18 cellular contexts compared by ENCODE assay signal in genomic region chr2:96098900-96099590, GRCh38. TPM values are rescaled to one million over a fixed set of nuclear protein-coding genes. Genes with fewer than 3 reads are reported as not detected.
DNase-seq lines count a peak whose midpoint lies in the region; ATAC-seq and TF ChIP-seq lines count a peak whose summit lies in the region.
"Had no signal": no experiment of that assay in that cellular context is flagged by ENCODE, and none has a peak within 500 bp of the region (broad histone marks: within the 10 kb centered on the region; RNA-seq: fewer than 3 reads in every experiment).

No MANE protein-coding gene starts in this region.

- no peaks in the 10 kb centered on the region for H3K27me3 ChIP-seq in muscle layer of duodenum (ENCODE audit: low read depth, low read length)
- H3K27me3 ChIP-seq in trophoblast cell (ENCODE audit: insufficient read depth, low read length) = no peaks in the 10 kb centered on the region

- intact Hi-C loops in head of caudate nucleus (cut with DNase I) = no loop called here

- no peaks in the 10 kb centered on the region for H3K79me2 ChIP-seq in trophoblast cell (ENCODE audit: control insufficient read depth, insufficient read depth, low read length, poor library complexity)

- H2BK120ac ChIP-seq in trophoblast cell (ENCODE audit: insufficient read depth, low read length, poor library complexity) = no peak overlapping the region

- H3K4me1 Mint-ChIP-seq in activated naive CD8-positive, alpha-beta T cell treated with anti-CD3 and anti-CD28 coated beads, Interleukin-2, amount 10 ng/mL, durations not matched to agents 7 days and 5 days = peaks cover 1% of the 10 kb centered on the region
- H3K4me1 Mint-ChIP-seq in activated naive CD8-positive, alpha-beta T cell treated with anti-CD3 and anti-CD28 coated beads for 36 hours = no peaks in the 10 kb centered on the region
- H3K4me1 Mint-ChIP-seq: activated CD4-positive, alpha-beta T cell treated with anti-CD3 and anti-CD28 coated beads, Interleukin-2, amount 10 ng/mL, durations not matched to agents 7 days and 5 days; naive thymus-derived CD8-positive, alpha-beta T cell had no signal

- WGBS in trophoblast cell (ENCODE audit: extremely low coverage, insufficient coverage, insufficient read length) = no CpG with 5 or more reads among the region's 11 CpGs

- no peak overlapping the region for H3K14ac ChIP-seq in trophoblast cell (ENCODE audit: low read length)

- no peaks in the 10 kb centered on the region for H3K36me3 Mint-ChIP-seq in activated naive CD8-positive, alpha-beta T cell treated with anti-CD3 and anti-CD28 coated beads, Interleukin-2, amount 10 ng/mL, durations not matched to agents 7 days and 5 days
- no peaks in the 10 kb centered on the region for H3K36me3 Mint-ChIP-seq in activated naive CD8-positive, alpha-beta T cell treated with anti-CD3 and anti-CD28 coated beads for 36 hours
- H3K36me3 Mint-ChIP-seq: naive thymus-derived CD8-positive, alpha-beta T cell had no signal

- H3K18ac ChIP-seq in trophoblast cell (ENCODE audit: low read length) = no peak overlapping the region

- no peak overlapping the region for H2BK12ac ChIP-seq in trophoblast cell (ENCODE audit: low read length)

- CTCF ChIA-PET in HEK293T (lab: Yijun Ruan, JAX) = no interaction called here

- H3K9me3 ChIP-seq in muscle layer of duodenum (ENCODE audit: control insufficient read depth in 1 of 2, low read length in 2 of 2) = no peaks in the 10 kb centered on the region
- no peaks in the 10 kb centered on the region for H3K9me3 ChIP-seq in trophoblast cell (ENCODE audit: insufficient read depth, low read depth, low read length)

- H3K23ac ChIP-seq in trophoblast cell (ENCODE audit: low read length) = no peak overlapping the region

- peak overlapping the region; percentile 21 for H3K27ac Mint-ChIP-seq in activated naive CD8-positive, alpha-beta T cell treated with anti-CD3 and anti-CD28 coated beads, Interleukin-2, amount 10 ng/mL, durations not matched to agents 7 days and 5 days
- no peak overlapping the region for H3K27ac Mint-ChIP-seq in activated naive CD8-positive, alpha-beta T cell treated with anti-CD3 and anti-CD28 coated beads for 36 hours
- H3K27ac Mint-ChIP-seq: activated CD4-positive, alpha-beta T cell treated with anti-CD3 and anti-CD28 coated beads, Interleukin-2, amount 10 ng/mL, durations not matched to agents 7 days and 5 days; naive thymus-derived CD8-positive, alpha-beta T cell had no signal

- H3K36me3 ChIP-seq in muscle layer of duodenum (ENCODE audit: control insufficient read depth in 1 of 2, insufficient read depth in 2 of 2, low read length in 2 of 2) (no peaks in the 10 kb centered on the region), trophoblast cell (ENCODE audit: control insufficient read depth in 1 of 2, insufficient read depth in 2 of 2, low read length in 2 of 2) (no peaks in the 10 kb centered on the region)

- POLR2A ChIA-PET in activated naive CD8-positive, alpha-beta T cell treated with anti-CD3 and anti-CD28 coated beads, Interleukin-2, amount 10 ng/mL, durations not matched to agents 7 days and 5 days (lab: Charles Lee) = no interaction called here
- POLR2A ChIA-PET in HEK293T (lab: Yijun Ruan, JAX) = no interaction called here

- peaks cover 4% of the 10 kb centered on the region for H3K79me1 ChIP-seq in trophoblast cell (ENCODE audit: low read length)

- no peak overlapping the region for H2BK5ac ChIP-seq in trophoblast cell (ENCODE audit: low read depth, low read length, poor library complexity)

- H4K8ac ChIP-seq in trophoblast cell (ENCODE audit: low read depth, low read length) = no peak overlapping the region

- ATAC-seq in activated naive CD8-positive, alpha-beta T cell treated with anti-CD3 and anti-CD28 coated beads, Interleukin-2, amount 10 ng/mL, durations not matched to agents 7 days and 5 days (ENCODE audit: low read depth) = no peak
- no peak for ATAC-seq in GM18502 (IDR thresholded peaks at IDR 0.05; ENCODE audit: poor library complexity, unreplicated experiment)
- ATAC-seq: naive thymus-derived CD8-positive, alpha-beta T cell had no signal

- H3K4me1 ChIP-seq in muscle layer of duodenum (ENCODE audit: control insufficient read depth in 1 of 2, insufficient read depth in 2 of 2, low read length in 2 of 2) = peaks cover 4 to 37% of the 10 kb centered on the region in 2 donors
- H3K4me1 ChIP-seq in trophoblast cell (ENCODE audit: control insufficient read depth in 1 of 2, insufficient read depth in 2 of 2, low read length in 2 of 2) = peaks cover 2 to 7% of the 10 kb centered on the region in 2 experiments

- no peak overlapping the region for H4K12ac ChIP-seq in trophoblast cell (ENCODE audit: low read depth, low read length)

- H3K27ac ChIP-seq in muscle layer of duodenum (ENCODE audit: low read length) (peak overlapping the region; percentile 23), trophoblast cell (ENCODE audit: low read depth, low read length) (no peak overlapping the region)
- H3K27ac ChIP-seq: GM23248, HL-60 had no signal

- H3K4ac ChIP-seq in trophoblast cell (ENCODE audit: low read depth, low read length) = no peak overlapping the region

- no peaks in the 10 kb centered on the region for H3K9me3 Mint-ChIP-seq in activated naive CD8-positive, alpha-beta T cell treated with anti-CD3 and anti-CD28 coated beads, Interleukin-2, amount 10 ng/mL, durations not matched to agents 7 days and 5 days
- H3K9me3 Mint-ChIP-seq in activated naive CD8-positive, alpha-beta T cell treated with anti-CD3 and anti-CD28 coated beads for 36 hours = no peaks in the 10 kb centered on the region
- H3K9me3 Mint-ChIP-seq: activated CD4-positive, alpha-beta T cell treated with anti-CD3 and anti-CD28 coated beads, Interleukin-2, amount 10 ng/mL, durations not matched to agents 7 days and 5 days had no signal

- H3K9ac ChIP-seq in trophoblast cell (ENCODE audit: low read length) = no peak overlapping the region
- H3K9ac ChIP-seq: GM23248 had no signal

- H4K91ac ChIP-seq in trophoblast cell (ENCODE audit: low read depth, low read length) = no peak overlapping the region

- no peak overlapping the region for H2AK5ac ChIP-seq in trophoblast cell (ENCODE audit: low read length)

- H3K27me3 Mint-ChIP-seq in activated naive CD8-positive, alpha-beta T cell treated with anti-CD3 and anti-CD28 coated beads, Interleukin-2, amount 10 ng/mL, durations not matched to agents 7 days and 5 days = peaks cover 6% of the 10 kb centered on the region
- H3K27me3 Mint-ChIP-seq in activated naive CD8-positive, alpha-beta T cell treated with anti-CD3 and anti-CD28 coated beads for 36 hours = no peaks in the 10 kb centered on the region

- peak; percentile 18 for DNase-seq in activated naive CD8-positive, alpha-beta T cell treated with anti-CD3 and anti-CD28 coated beads, Interleukin-2, amount 10 ng/mL, durations not matched to agents 7 days and 5 days
- DNase-seq in activated naive CD8-positive, alpha-beta T cell treated with anti-CD3 and anti-CD28 coated beads for 36 hours = no peak
- peak in 25 of 42 donors; percentile 1 to 38 (median 8) for DNase-seq in head of caudate nucleus
- peak; percentile 36 for DNase-seq in ureter (ENCODE audit: low spot score)
- no peak for DNase-seq in trophoblast cell
- DNase-seq in HEK293T (ENCODE audit: extremely low spot score) = no peak
- DNase-seq: activated naive CD4-positive, alpha-beta T cell treated with anti-CD3 and anti-CD28 coated beads, Interleukin-2, amount 50 U/mL, for 16 hours; GM23248; NCI-H2227 treated with DMSO at 0.1 percent for 48 hours had no signal

- H3K4me3 ChIP-seq in muscle layer of duodenum (ENCODE audit: low read depth in 1 of 2, low read length in 2 of 2) (no peak overlapping the region), trophoblast cell (ENCODE audit: low read depth, low read length) (no peak overlapping the region)
- H3K4me3 ChIP-seq: GM23248 had no signal

- H3K4me2 ChIP-seq in trophoblast cell (ENCODE audit: low read length) = no peak overlapping the region

- H3K4me3 Mint-ChIP-seq in activated naive CD8-positive, alpha-beta T cell treated with anti-CD3 and anti-CD28 coated beads, Interleukin-2, amount 10 ng/mL, durations not matched to agents 7 days and 5 days = no peak overlapping the region
- H3K4me3 Mint-ChIP-seq in activated naive CD8-positive, alpha-beta T cell treated with anti-CD3 and anti-CD28 coated beads for 36 hours = no peak overlapping the region
- H3K4me3 Mint-ChIP-seq: activated CD4-positive, alpha-beta T cell treated with anti-CD3 and anti-CD28 coated beads, Interleukin-2, amount 10 ng/mL, durations not matched to agents 7 days and 5 days; naive thymus-derived CD8-positive, alpha-beta T cell had no signal

- no peak overlapping the region for H2AFZ ChIP-seq in trophoblast cell (ENCODE audit: insufficient read depth, low read length, poor library complexity)
- H2AFZ ChIP-seq: GM23248 had no signal

TF ChIP-seq in HEK293T, 16 proteins besides CTCF, POLR2A, EP300 and RAD21 (continues in another document):
- no peak for TF ChIP-seq ELF4 (IDR thresholded peaks at IDR 0.05)
- TF ChIP-seq FOXK2 (IDR thresholded peaks at IDR 0.05) = no peak
- no peak for TF ChIP-seq NFRKB (IDR thresholded peaks at IDR 0.05)
- no peak for TF ChIP-seq FOXA1 (IDR thresholded peaks at IDR 0.05)
- TF ChIP-seq CTBP1 (IDR thresholded peaks at IDR 0.05; ENCODE audit: borderline replicate concordance) = no peak
- no peak for TF ChIP-seq LEF1 (IDR thresholded peaks at IDR 0.05; ENCODE audit: borderline replicate concordance)
- no peak for TF ChIP-seq HDGF (IDR thresholded peaks at IDR 0.05; ENCODE audit: borderline replicate concordance)
- TF ChIP-seq L3MBTL2 (conservative IDR thresholded peaks at IDR 0.05) = no peak
- no peak for TF ChIP-seq ZNF384 (IDR thresholded peaks at IDR 0.05)

RNA-seq across cellular contexts. Expression of gene ADRA2B, which starts 17.3 kb away (rescaled TPM):
- total RNA-seq in activated naive CD8-positive, alpha-beta T cell treated with anti-CD3 and anti-CD28 coated beads, Interleukin-2, amount 10 ng/mL, durations not matched to agents 7 days and 5 days = under 1 TPM; 0.17 to 0.26 TPM
- total RNA-seq in activated naive CD8-positive, alpha-beta T cell treated with anti-CD3 and anti-CD28 coated beads for 36 hours = under 1 TPM; 0.29 to 0.30 TPM
- total RNA-seq in ureter = 1.1 TPM
- polyA plus RNA-seq in trophoblast cell (2013) = 3.6 and 3.8 TPM in 2 replicates
- total RNA-seq: fibroblast of lung, GM23248, M059J had no signal
- polyA plus RNA-seq: AG04450; GM23248; naive thymus-derived CD8-positive, alpha-beta T cell had no signal

RNA-seq across cellular contexts. Expression of gene ASTL, which starts 39.3 kb away (rescaled TPM):
- total RNA-seq in activated naive CD8-positive, alpha-beta T cell treated with anti-CD3 and anti-CD28 coated beads, Interleukin-2, amount 10 ng/mL, durations not matched to agents 7 days and 5 days = 10 to 100 TPM; 12.2 to 14.7 TPM
- 10 to 100 TPM; 22.1 to 23.3 TPM for total RNA-seq in activated naive CD8-positive, alpha-beta T cell treated with anti-CD3 and anti-CD28 coated beads for 36 hours
- total RNA-seq in ureter = not detected
- polyA plus RNA-seq in trophoblast cell (2013) = 0.07 TPM in 1 of 2 replicates, not detected in the other
- total RNA-seq: chondrocyte, fibroblast of lung, GM23248 had no signal
- polyA plus RNA-seq: AG04450, fibroblast of lung, GM23248 had no signal

RNA-seq across cellular contexts. Expression of gene DUSP2, which starts 46.2 kb away (rescaled TPM):
- 10 to 100 TPM; 47.7 to 50.2 TPM for total RNA-seq in activated naive CD8-positive, alpha-beta T cell treated with anti-CD3 and anti-CD28 coated beads, Interleukin-2, amount 10 ng/mL, durations not matched to agents 7 days and 5 days
- total RNA-seq in activated naive CD8-positive, alpha-beta T cell treated with anti-CD3 and anti-CD28 coated beads for 36 hours = 100 to 1,000 TPM; 274 to 279 TPM
- 2.6 TPM for total RNA-seq in ureter
- polyA plus RNA-seq in trophoblast cell (2013) = 4.0 and 4.5 TPM in 2 replicates

Comparison
In these comparisons a context has a peak if more than half of its experiments do, and no peak if none do; other contexts are left out.
1. DNase-seq: peak in activated naive CD8-positive, alpha-beta T cell treated with anti-CD3 and anti-CD28 coated beads, Interleukin-2, amount 10 ng/mL, durations not matched to agents 7 days and 5 days (single experiment), head of caudate nucleus (25 of 42) and ureter (single experiment); none in activated naive CD8-positive, alpha-beta T cell treated with anti-CD3 and anti-CD28 coated beads for 36 hours (single experiment), trophoblast cell (0 of 2) and HEK293T (single experiment).
2. RNA of gene ASTL, which starts 39.3 kb away (total RNA-seq): 22.1 to 23.3 TPM in activated naive CD8-positive, alpha-beta T cell treated with anti-CD3 and anti-CD28 coated beads for 36 hours and 12.2 to 14.7 TPM in activated naive CD8-positive, alpha-beta T cell treated with anti-CD3 and anti-CD28 coated beads, Interleukin-2, amount 10 ng/mL, durations not matched to agents 7 days and 5 days; not detected in ureter (single experiment); every median in the first group is over 10 times any median in the second.
3. RNA of gene DUSP2, which starts 46.2 kb away (total RNA-seq): 274 to 279 TPM in activated naive CD8-positive, alpha-beta T cell treated with anti-CD3 and anti-CD28 coated beads for 36 hours and 47.7 to 50.2 TPM in activated naive CD8-positive, alpha-beta T cell treated with anti-CD3 and anti-CD28 coated beads, Interleukin-2, amount 10 ng/mL, durations not matched to agents 7 days and 5 days; 2.6 TPM in ureter (single experiment); every median in the first group is over 10 times any median in the second.